19 cellular contexts compared by ENCODE assay signal in genomic region chr22:46585340-46586122, GRCh38. TPM values are rescaled to one million over a fixed set of nuclear protein-coding genes. Genes with fewer than 3 reads are reported as not detected.
DNase-seq lines count a peak whose midpoint lies in the region; ATAC-seq and TF ChIP-seq lines count a peak whose summit lies in the region.
"Had no signal": no experiment of that assay in that cellular context is flagged by ENCODE, and none has a peak within 500 bp of the region (broad histone marks: within the 10 kb centered on the region; RNA-seq: fewer than 3 reads in every experiment).

No MANE protein-coding gene starts in this region.

- ATAC-seq in Right ventricle myocardium superior (ENCODE audit: poor library complexity), result no peak
- ATAC-seq in left cardiac atrium, result no peak
- ATAC-seq in GM21390 (IDR thresholded peaks at IDR 0.05; ENCODE audit: unreplicated experiment), result no peak
- ATAC-seq: HepG2 had no signal

- no peak overlapping the region for H3K18ac ChIP-seq in mesenchymal stem cell (ENCODE audit: low read depth in 1 of 2, low read length in 2 of 2)

- no peak overlapping the region for H2BK15ac ChIP-seq in mesenchymal stem cell (ENCODE audit: low read depth, poor library complexity, severe bottlenecking)

- no peaks in the 10 kb centered on the region for H3K9me3 Mint-ChIP-seq in IgD-negative memory B cell
- H3K9me3 Mint-ChIP-seq: CD4-positive, CD25-positive, alpha-beta regulatory T cell had no signal

- H3K14ac ChIP-seq in mesenchymal stem cell (ENCODE audit: low read length in 2 of 2), result no peak overlapping the region

- no peaks in the 10 kb centered on the region for H3K27me3 Mint-ChIP-seq in IgD-negative memory B cell
- H3K27me3 Mint-ChIP-seq: CD4-positive, CD25-positive, alpha-beta regulatory T cell had no signal

- WGBS in mesenchymal stem cell, result 92% methylated on average over 19 of the region's 19 CpGs
- 85 to 100% methylated on average over 1 to 19 of the region's 19 CpGs for WGBS in transverse colon (ENCODE audit: low coverage in 1 of 2), 2 donors

- H2AK5ac ChIP-seq in mesenchymal stem cell (ENCODE audit: low read length, severe bottlenecking), result peak overlapping the region; percentile 10

- H3K9ac ChIP-seq in mesenchymal stem cell (ENCODE audit: low read length), result no peak overlapping the region

- peaks cover 32 to 55% (median 53%) of the 10 kb centered on the region in 3 donors for H3K4me1 Mint-ChIP-seq in IgD-negative memory B cell

- H4K91ac ChIP-seq in mesenchymal stem cell (ENCODE audit: low read length), result no peak overlapping the region

- H3K4me2 ChIP-seq in mesenchymal stem cell (ENCODE audit: low read length, poor library complexity, severe bottlenecking), result no peak overlapping the region

- in situ Hi-C loops in transverse colon (cut with MboI; ENCODE audit: low pct_ligation_motif_present in 1 of 4, low pct_unique_long_range_greater_than_20kb in 1 of 4, low sequenced_read_pairs in 3 of 4), result no loop called here

- H2BK12ac ChIP-seq in mesenchymal stem cell (ENCODE audit: low read length in 2 of 2), result no peak overlapping the region

- H3K36me3 Mint-ChIP-seq in IgD-negative memory B cell, result peaks cover 1% of the 10 kb centered on the region
- H3K36me3 Mint-ChIP-seq: CD4-positive, CD25-positive, alpha-beta regulatory T cell had no signal

- peaks cover 0 to 2% of the 10 kb centered on the region in 2 experiments for H3K27me3 ChIP-seq in mesenchymal stem cell (ENCODE audit: control insufficient read depth in 1 of 2, insufficient read depth in 1 of 2, low read length in 2 of 2)
- no peaks in the 10 kb centered on the region for H3K27me3 ChIP-seq in transverse colon

- H3K27ac ChIP-seq in mesenchymal stem cell (ENCODE audit: low read length, poor library complexity, severe bottlenecking) (no peak overlapping the region), transverse colon (peak overlapping the region in 3 of 4 donors; percentile 45 to 71 (median 63))

- no peak overlapping the region for H2AFZ ChIP-seq in mesenchymal stem cell (ENCODE audit: low read depth, low read length)

- H3K36me3 ChIP-seq in mesenchymal stem cell (ENCODE audit: control insufficient read depth in 1 of 2, insufficient read depth in 2 of 2, low read depth in 1 of 2, low read length in 2 of 2), result peaks cover 0 to 4% of the 10 kb centered on the region in 2 experiments
- no peaks in the 10 kb centered on the region for H3K36me3 ChIP-seq in transverse colon

- peak; percentile 20 for DNase-seq in Right ventricle myocardium superior
- no peak for DNase-seq in left cardiac atrium
- DNase-seq in mesenchymal stem cell, result no peak
- no peak for DNase-seq in transverse colon
- no peak for DNase-seq in iPS-NIHi7 (ENCODE audit: extremely low spot score)
- DNase-seq: CD4-positive, CD25-positive, alpha-beta regulatory T cell; DMS153; EL; NCI-H1048; NCI-H1436 treated with DMSO at 0.1 percent for 48 hours; NCI-H2029 treated with DMSO at 0.1 percent for 48 hours; NCI-H2171 treated with DMSO at 0.1 percent for 48 hours; NCI-H446 treated with DMSO at 0.1 percent for 48 hours; OCI-M1; RPMI8226 had no signal

- no peak overlapping the region for H2BK120ac ChIP-seq in mesenchymal stem cell (ENCODE audit: low read depth, low read length)

- no peak overlapping the region for H4K8ac ChIP-seq in mesenchymal stem cell (ENCODE audit: low read length)

- H3K4me3 Mint-ChIP-seq in IgD-negative memory B cell, result peak overlapping the region in 1 of 4 donors; percentile 44

- intact Hi-C loops in Right ventricle myocardium superior (cut with DNase I) (loop anchor here (10.0 kb wide), 1 partner anchor 79 kb away; no protein-coding TSS in a partner anchor), left cardiac atrium (cut with DNase I) (no loop called here), transverse colon (cut with DNase I; ENCODE audit: low total_unique reads) (no loop called here)

- H3K4me3 ChIP-seq in mesenchymal stem cell (ENCODE audit: insufficient read depth in 1 of 2, low read depth in 1 of 2, low read length in 2 of 2), result no peak overlapping the region
- H3K4me3 ChIP-seq in transverse colon, result no peak overlapping the region

- H3K79me1 ChIP-seq in mesenchymal stem cell (replicated peaks; ENCODE audit: low read length, poor library complexity, severe bottlenecking), result peaks cover 54% of the 10 kb centered on the region

- H3K4me1 ChIP-seq in mesenchymal stem cell (ENCODE audit: control insufficient read depth, insufficient read depth, low read depth, low read length) (peaks cover 64% of the 10 kb centered on the region), transverse colon (peaks cover 46 to 82% (median 71%) of the 10 kb centered on the region in 4 donors)

- no peak overlapping the region for H2BK5ac ChIP-seq in mesenchymal stem cell (ENCODE audit: low read depth, low read length, poor library complexity, severe bottlenecking)

- peak overlapping the region in 2 of 3 donors; percentile 48 to 70 for H3K27ac Mint-ChIP-seq in IgD-negative memory B cell

- no peaks in the 10 kb centered on the region for H3K9me3 ChIP-seq in mesenchymal stem cell (ENCODE audit: control insufficient read depth, low read length)
- no peaks in the 10 kb centered on the region for H3K9me3 ChIP-seq in transverse colon
- H3K9me3 ChIP-seq: Caco-2 had no signal

- TF ChIP-seq EP300 in transverse colon (IDR thresholded peaks at IDR 0.05; ENCODE audit: low read depth), result no peak

- H3K23ac ChIP-seq in mesenchymal stem cell (ENCODE audit: low read length in 2 of 2), result no peak overlapping the region

- H3K4ac ChIP-seq in mesenchymal stem cell (ENCODE audit: low read depth in 1 of 2, low read length in 2 of 2), result no peak overlapping the region

- TF ChIP-seq CTCF in transverse colon (IDR thresholded peaks at IDR 0.05), result no peak

- TF ChIP-seq POLR2A in transverse colon (IDR thresholded peaks at IDR 0.05), result no peak

RNA-seq across cellular contexts. Expression of gene GRAMD4, which starts 34.7 kb away (rescaled TPM):
- total RNA-seq in Right ventricle myocardium superior (80.7 TPM), left cardiac atrium (10 to 100 TPM; 58.5 to 95.4 TPM), transverse colon (100 to 1,000 TPM; 146 to 981 (median 258) TPM)
- 18.4 TPM for polyA plus RNA-seq in IgD-negative memory B cell
- polyA plus RNA-seq in mesenchymal stem cell (2013, experiment 1 of 2), result 5.1 TPM
- 5.0 TPM for polyA plus RNA-seq in mesenchymal stem cell (2013, experiment 2 of 2)

RNA-seq across cellular contexts. Expression of gene CELSR1, which starts 48.1 kb away (rescaled TPM):
- total RNA-seq in Right ventricle myocardium superior, result 7.6 TPM
- total RNA-seq in left cardiac atrium, result 1 to 10 TPM; 6.5 to 8.1 TPM
- 5.2 TPM for polyA plus RNA-seq in IgD-negative memory B cell
- 0.14 TPM for polyA plus RNA-seq in mesenchymal stem cell (2013, experiment 1 of 2)
- polyA plus RNA-seq in mesenchymal stem cell (2013, experiment 2 of 2), result 0.11 TPM
- 1 to 10 TPM in 2 of 4 donors, under 1 TPM in 2; 0.96 to 2.5 (median 1.4) TPM for total RNA-seq in transverse colon
